In genomic region chr20:37335642-37336368, GRCh38 we compare ENCODE assay signal across 9 cellular contexts. TPM values are rescaled to one million over a fixed set of nuclear protein-coding genes. Genes with fewer than 3 reads are reported as not detected.
A peak's percentile ranks its signal among the peaks of the same experiment; 100 is the strongest.
DNase-seq lines count a peak whose midpoint lies in the region; ATAC-seq and TF ChIP-seq lines count a peak whose summit lies in the region.
"Had no signal": no experiment of that assay in that cellular context is flagged by ENCODE, and none has a peak within 500 bp of the region (broad histone marks: within the 10 kb centered on the region; RNA-seq: fewer than 3 reads in every experiment).

No MANE protein-coding gene starts in this region.

- peak overlapping the region; percentile 31 for H3K4me3 Mint-ChIP-seq in activated naive CD4-positive, alpha-beta T cell treated with anti-CD3 and anti-CD28 coated beads, Interleukin-2, amount 50 U/mL, for 24 hours
- peak overlapping the region in 3 of 5 donors; percentile 25 to 72 (median 48) for H3K4me3 Mint-ChIP-seq in immature natural killer cell

- no peak overlapping the region for H3K27ac Mint-ChIP-seq in activated naive CD4-positive, alpha-beta T cell treated with anti-CD3 and anti-CD28 coated beads, Interleukin-2, amount 50 U/mL, for 24 hours
- peak overlapping the region in 4 of 6 donors; percentile 53 to 86 (median 70) for H3K27ac Mint-ChIP-seq in immature natural killer cell

- DNase-seq in activated naive CD4-positive, alpha-beta T cell treated with Interleukin-2 at 50 U/mL for 16 hours: no peak
- DNase-seq in NOMO-1 treated with dmso at 0.1 percent for 144 hours (lab: John Stamatoyannopoulos, UW; ENCODE audit: unreplicated experiment) (peak; percentile 12), immature natural killer cell (no peak), upper lobe of right lung (no peak), NCI-H1092 (lab: John Stamatoyannopoulos, UW) (no peak)
- DNase-seq in activated naive CD4-positive, alpha-beta T cell treated with anti-CD3 and anti-CD28 coated beads, Interleukin-2, amount 50 U/mL, for 16 hours: no peak

- intact Hi-C loops in upper lobe of right lung (cut with DNase I): no loop called here

- no peaks in the 10 kb centered on the region for H3K9me3 Mint-ChIP-seq in activated naive CD4-positive, alpha-beta T cell treated with anti-CD3 and anti-CD28 coated beads, Interleukin-2, amount 50 U/mL, for 24 hours
- H3K9me3 Mint-ChIP-seq in immature natural killer cell: no peaks in the 10 kb centered on the region

- ATAC-seq in upper lobe of right lung (peak; percentile 38), HG02973 (IDR thresholded peaks at IDR 0.05; ENCODE audit: unreplicated experiment) (no peak)

- TF ChIP-seq CTCF in upper lobe of right lung (IDR thresholded peaks at IDR 0.05): no peak

- H3K4me3 ChIP-seq in upper lobe of right lung: no peak overlapping the region

- no peaks in the 10 kb centered on the region for H3K27me3 Mint-ChIP-seq in activated naive CD4-positive, alpha-beta T cell treated with anti-CD3 and anti-CD28 coated beads, Interleukin-2, amount 50 U/mL, for 24 hours
- H3K27me3 Mint-ChIP-seq in immature natural killer cell (ENCODE audit: low read depth in 3 of 3): peaks cover 0 to 2% (median 0%) of the 10 kb centered on the region in 3 donors

- H3K27ac ChIP-seq in upper lobe of right lung: peak overlapping the region; percentile 7
- H3K27ac ChIP-seq: C4-2B had no signal

- no peaks in the 10 kb centered on the region for H3K36me3 Mint-ChIP-seq in activated naive CD4-positive, alpha-beta T cell treated with anti-CD3 and anti-CD28 coated beads, Interleukin-2, amount 50 U/mL, for 24 hours
- H3K36me3 Mint-ChIP-seq in immature natural killer cell: no peaks in the 10 kb centered on the region

- H3K4me1 Mint-ChIP-seq in activated naive CD4-positive, alpha-beta T cell treated with anti-CD3 and anti-CD28 coated beads, Interleukin-2, amount 50 U/mL, for 24 hours: peaks cover 19% of the 10 kb centered on the region
- H3K4me1 Mint-ChIP-seq in immature natural killer cell: peaks cover 19 to 24% of the 10 kb centered on the region in 2 donors

- H3K9me3 ChIP-seq in upper lobe of right lung: no peaks in the 10 kb centered on the region

- H3K27me3 ChIP-seq in upper lobe of right lung: no peaks in the 10 kb centered on the region

- H3K4me1 ChIP-seq in upper lobe of right lung: peaks cover 21% of the 10 kb centered on the region

- no peaks in the 10 kb centered on the region for H3K36me3 ChIP-seq in upper lobe of right lung

RNA-seq across cellular contexts. Expression of gene SRC, which starts 10.1 kb away (rescaled TPM):
- polyA plus RNA-seq in immature natural killer cell: 1 to 10 TPM in 1 of 3 donors, under 1 TPM in 1, not detected in 1; 0.82 to 4.1 TPM
- 64.0 TPM for total RNA-seq in upper lobe of right lung

RNA-seq across cellular contexts. Expression of gene MANBAL, which starts 46.4 kb away (rescaled TPM):
- polyA plus RNA-seq in immature natural killer cell: 10 to 100 TPM in 2 of 3 donors, 1 to 10 TPM in 1; 9.6 to 26.0 (median 23.0) TPM
- total RNA-seq in upper lobe of right lung: 30.8 TPM
